8 cellular contexts compared by ENCODE assay signal in genomic region chr15:101724675-101725005, GRCh38. TPM values are rescaled to one million over a fixed set of nuclear protein-coding genes. Genes with fewer than 3 reads are reported as not detected.
DNase-seq lines count a peak whose midpoint lies in the region; ATAC-seq and TF ChIP-seq lines count a peak whose summit lies in the region.

No MANE protein-coding gene starts in this region.

- H3K9me2 ChIP-seq in OCI-LY1 (ENCODE audit: low read depth, low read length), result no peaks in the 10 kb centered on the region

- no peak for TF ChIP-seq CTCF in OCI-LY1 (IDR thresholded peaks at IDR 0.05; ENCODE audit: low read length)
- TF ChIP-seq CTCF in esophagus squamous epithelium (IDR thresholded peaks at IDR 0.05), result no peak
- TF ChIP-seq CTCF in retinal pigment epithelial cell (conservative IDR thresholded peaks at IDR 0.05; ENCODE audit: low read depth, low read length), result no peak

- H3K9me3 ChIP-seq in OCI-LY1 (ENCODE audit: low read length) (0 out of 2 replicates have a peak, but pooled peaks cover 3% of the 10 kb centered on the region), esophagus squamous epithelium (no peaks in the 10 kb centered on the region)

- TF ChIP-seq POLR2A in esophagus squamous epithelium (IDR thresholded peaks at IDR 0.05), result no peak
- TF ChIP-seq POLR2A in GM18505 (IDR thresholded peaks at IDR 0.05; ENCODE audit: borderline replicate concordance, extremely low read depth, insufficient read depth, insufficient read length), result no peak

- H3K27ac ChIP-seq in OCI-LY1 (ENCODE audit: low read depth, low read length, poor library complexity, severe bottlenecking), result no peak overlapping the region
- peak overlapping the region in 3 of 4 donors; percentile 63 to 97 (median 97) for H3K27ac ChIP-seq in esophagus squamous epithelium

- ATAC-seq in GM18505 (IDR thresholded peaks at IDR 0.05; ENCODE audit: unreplicated experiment) (no peak), HG02588 (IDR thresholded peaks at IDR 0.05; ENCODE audit: unreplicated experiment) (no peak)

- H3K4me1 ChIP-seq in OCI-LY1 (ENCODE audit: insufficient read depth, low read length, severe bottlenecking) (peaks cover 17% of the 10 kb centered on the region), esophagus squamous epithelium (peaks cover 6 to 30% (median 7%) of the 10 kb centered on the region in 3 donors)

- no peaks in the 10 kb centered on the region for H4K20me1 ChIP-seq in OCI-LY1 (ENCODE audit: insufficient read depth, low read length)

- no peak overlapping the region for H2AFZ ChIP-seq in OCI-LY1 (ENCODE audit: low read length)

- no peak overlapping the region for H3K4me3 ChIP-seq in OCI-LY1 (ENCODE audit: low read depth, low read length, poor library complexity, severe bottlenecking)
- peak overlapping the region; percentile 21 to 89 (median 84) for H3K4me3 ChIP-seq in esophagus squamous epithelium
- peak overlapping the region; percentile 22 for H3K4me3 ChIP-seq in retinal pigment epithelial cell (ENCODE audit: low read length)

- H3K4me2 ChIP-seq in OCI-LY1 (ENCODE audit: low read length), result peak overlapping the region; percentile 37; the same call in 1 of the 2 replicates

- H3F3A ChIP-seq in OCI-LY1 (ENCODE audit: insufficient read depth, low read length), result no peaks in the 10 kb centered on the region

- no peaks in the 10 kb centered on the region for H3K79me2 ChIP-seq in OCI-LY1 (ENCODE audit: insufficient read depth, low read length)

- H3K36me3 ChIP-seq in OCI-LY1 (ENCODE audit: insufficient read depth, low read length) (no peaks in the 10 kb centered on the region; the same call in 1 of the 2 replicates), esophagus squamous epithelium (peaks cover 0 to 26% (median 9%) of the 10 kb centered on the region in 3 donors)

- 27 to 31% methylated on average over 8 of the region's 8 CpGs for WGBS in esophagus squamous epithelium, 2 donors

- H3K27me3 ChIP-seq in OCI-LY1 (ENCODE audit: insufficient read depth, low read length) (peaks cover 8% of the 10 kb centered on the region; the same call in 1 of the 2 replicates), esophagus squamous epithelium (no peaks in the 10 kb centered on the region)

- intact Hi-C loops in esophagus squamous epithelium (cut with DNase I), result no loop called here

- H3K9ac ChIP-seq in OCI-LY1 (ENCODE audit: low read length), result no peak overlapping the region

- peak; percentile 31 for DNase-seq in ELF-1 (ENCODE audit: low read depth, low spot score)
- no peak for DNase-seq in esophagus squamous epithelium (lab: John Stamatoyannopoulos, UW)
- no peak for DNase-seq in retinal pigment epithelial cell (ENCODE audit: low read depth)
- DNase-seq in NCI-H2196 treated with DMSO at 0.1 percent for 48 hours (lab: John Stamatoyannopoulos, UW; ENCODE audit: unreplicated experiment), result no peak
- DNase-seq in DMS53 treated with DMSO at 0.1 percent for 48 hours (lab: John Stamatoyannopoulos, UW; ENCODE audit: unreplicated experiment), result no peak

RNA-seq across cellular contexts. Expression of gene TARS3, which starts 0.4 kb away (rescaled TPM):
- 10 to 100 TPM in 1 of 4 donors, 1 to 10 TPM in 3; 2.9 to 16.6 (median 7.8) TPM for total RNA-seq in esophagus squamous epithelium
